18 cellular contexts compared by ENCODE assay signal in genomic region chr4:185352741-185353140, GRCh38. TPM values are rescaled to one million over a fixed set of nuclear protein-coding genes. Genes with fewer than 3 reads are reported as not detected.
DNase-seq lines count a peak whose midpoint lies in the region; ATAC-seq and TF ChIP-seq lines count a peak whose summit lies in the region.
"Had no signal": no experiment of that assay in that cellular context is flagged by ENCODE, and none has a peak within 500 bp of the region (broad histone marks: within the 10 kb centered on the region; RNA-seq: fewer than 3 reads in every experiment).

No MANE protein-coding gene starts in this region.

- WGBS in right cardiac atrium = 99% methylated on average over 2 of the region's 2 CpGs

- no peak overlapping the region for H3K4me3 ChIP-seq in OCI-LY7 (ENCODE audit: low read depth, low read length, poor library complexity, severe bottlenecking)
- H3K4me3 ChIP-seq in left lung = no peak overlapping the region
- H3K4me3 ChIP-seq in upper lobe of right lung = no peak overlapping the region
- no peak overlapping the region for H3K4me3 ChIP-seq in right cardiac atrium (ENCODE audit: low read length)
- H3K4me3 ChIP-seq: BLaER1, GM23248, SJSA1 had no signal

- no peaks in the 10 kb centered on the region for H3K27me3 ChIP-seq in left lung
- H3K27me3 ChIP-seq in upper lobe of right lung = no peaks in the 10 kb centered on the region
- no peaks in the 10 kb centered on the region for H3K27me3 ChIP-seq in right cardiac atrium (ENCODE audit: control insufficient read depth, insufficient read depth)
- H3K27me3 ChIP-seq: BLaER1, SJSA1 had no signal

- DNase-seq in NCI-H526 (lab: John Stamatoyannopoulos, UW) (peak; percentile 14 to 44), NCI-H526 treated with DMSO at 0.1 percent for 48 hours (lab: John Stamatoyannopoulos, UW) (no peak), OCI-LY7 (ENCODE audit: low spot score) (peak; percentile 8), left lung (no peak), upper lobe of right lung (no peak), globus pallidus (ENCODE audit: low spot score) (no peak), right cardiac atrium (no peak)
- DNase-seq: DMS 273 treated with DMSO at 0.1 percent for 48 hours, GM23248, Karpas-422, NCI-H1930, NCI-H2171, NCI-H446 treated with DMSO at 0.1 percent for 48 hours had no signal

- H4K20me1 ChIP-seq in OCI-LY7 (ENCODE audit: insufficient read depth, low read length) = no peaks in the 10 kb centered on the region
- H4K20me1 ChIP-seq: BLaER1 had no signal

- H3K4me1 ChIP-seq in OCI-LY7 (ENCODE audit: insufficient read depth, low read length, poor library complexity, severe bottlenecking) (peaks cover 6% of the 10 kb centered on the region), left lung (no peaks in the 10 kb centered on the region), upper lobe of right lung (no peaks in the 10 kb centered on the region), right cardiac atrium (ENCODE audit: control insufficient read depth, insufficient read depth, low read length) (no peaks in the 10 kb centered on the region)
- H3K4me1 ChIP-seq: BLaER1 had no signal

- H3K36me3 ChIP-seq in OCI-LY7 (ENCODE audit: insufficient read depth, low read length) (peaks cover 69% of the 10 kb centered on the region), left lung (peaks cover 0 to 61% of the 10 kb centered on the region in 2 donors), upper lobe of right lung (peaks cover 61% of the 10 kb centered on the region)

- CTCF ChIA-PET in OCI-LY7 (lab: Charles Lee; ENCODE audit: unreplicated experiment) = no interaction called here

- H3K4me2 ChIP-seq in OCI-LY7 (ENCODE audit: low read length) = no peak overlapping the region
- H3K4me2 ChIP-seq: BLaER1 had no signal

- no TSS peak for BruUV-seq in OCI-LY7 (replicated peaks; lab: Mats Ljungman, UMichigan)

- intact Hi-C loops in OCI-LY7 (cut with micrococcal nuclease; ENCODE audit: unreplicated experiment) = no loop called here
- intact Hi-C loops in left lung (cut with DNase I) = no loop called here
- intact Hi-C loops in upper lobe of right lung (cut with DNase I) = no loop called here
- intact Hi-C loops in right cardiac atrium (cut with DNase I) = no loop called here

- H3K9me3 ChIP-seq in OCI-LY7 (ENCODE audit: low read length) = no peaks in the 10 kb centered on the region
- no peaks in the 10 kb centered on the region for H3K9me3 ChIP-seq in left lung
- H3K9me3 ChIP-seq in upper lobe of right lung = no peaks in the 10 kb centered on the region
- no peaks in the 10 kb centered on the region for H3K9me3 ChIP-seq in right cardiac atrium (ENCODE audit: control insufficient read depth, low read length)
- H3K9me3 ChIP-seq: BLaER1, SJSA1 had no signal

- H3K9me2 ChIP-seq in OCI-LY7 (ENCODE audit: insufficient read depth, low read length) = no peaks in the 10 kb centered on the region

- no peak overlapping the region for H3K27ac ChIP-seq in OCI-LY7 (ENCODE audit: low read depth, low read length, poor library complexity, severe bottlenecking)
- H3K27ac ChIP-seq in left lung = no peak overlapping the region
- H3K27ac ChIP-seq in upper lobe of right lung = no peak overlapping the region
- H3K27ac ChIP-seq in right cardiac atrium (ENCODE audit: low read length) = no peak overlapping the region
- H3K27ac ChIP-seq: 22Rv1, BLaER1, GM23248, RWPE1, SJSA1 had no signal

- TF ChIP-seq CTCF in OCI-LY7 (conservative IDR thresholded peaks at IDR 0.05; ENCODE audit: low read length) = no peak
- no peak for TF ChIP-seq CTCF in left lung (IDR thresholded peaks at IDR 0.05)
- no peak for TF ChIP-seq CTCF in upper lobe of right lung (IDR thresholded peaks at IDR 0.05)

- H2AFZ ChIP-seq in OCI-LY7 (ENCODE audit: low read length) = no peak overlapping the region
- H2AFZ ChIP-seq: GM23248 had no signal

- ATAC-seq in left lung = peak; percentile 8
- peak; percentile 7 for ATAC-seq in upper lobe of right lung
- ATAC-seq in GM19351 (IDR thresholded peaks at IDR 0.05; ENCODE audit: unreplicated experiment) = no peak
- no peak for ATAC-seq in right cardiac atrium

- POLR2A ChIA-PET in OCI-LY7 (lab: Charles Lee) = interaction anchor here (0.6 to 0.7 kb wide), 5 partner anchors 14 to 1401 kb away, joined by 3 to 7 read pairs (median 5); partner anchors contain the start of gene CFAP97

- H3K79me2 ChIP-seq in OCI-LY7 (ENCODE audit: insufficient read depth, low read depth, low read length) = no peaks in the 10 kb centered on the region

RNA-seq across cellular contexts. Expression of gene LRP2BP, which starts 43.0 kb away (rescaled TPM):
- total RNA-seq in OCI-LY7 (2014; rRNA removed; shearing (Covaris generic)) = 0.60 and 1.1 TPM in 2 replicates
- 1.0 and 1.4 TPM in 2 replicates for total RNA-seq in OCI-LY7 (2022)
- total RNA-seq in left lung = under 1 TPM; 0.47 to 0.79 TPM
- total RNA-seq in upper lobe of right lung = 0.72 TPM
- 1 to 10 TPM; 1.6 to 2.9 (median 2.2) TPM for total RNA-seq in right cardiac atrium
- polyA plus RNA-seq in right cardiac atrium = 1.3 TPM
- total RNA-seq: GM23248 had no signal

RNA-seq across cellular contexts. Expression of gene ANKRD37, which starts 43.9 kb away (rescaled TPM):
- total RNA-seq in OCI-LY7 (2014; rRNA removed; shearing (Covaris generic)) = 3.8 and 6.3 TPM in 2 replicates
- total RNA-seq in OCI-LY7 (2022) = 6.4 and 14.1 TPM in 2 replicates
- 1 to 10 TPM; 5.2 to 8.2 TPM for total RNA-seq in left lung
- 7.7 TPM for total RNA-seq in upper lobe of right lung
- total RNA-seq in right cardiac atrium = 10 to 100 TPM; 11.6 to 14.4 (median 12.4) TPM
- 24.8 TPM for polyA plus RNA-seq in right cardiac atrium

Comparison
In these comparisons a context has a peak if more than half of its experiments do, and no peak if none do; other contexts are left out.
1. DNase-seq: peak in NCI-H526 (2 of 2) and OCI-LY7 (single experiment); none in NCI-H526 treated with DMSO at 0.1 percent for 48 hours (single experiment), left lung (0 of 2), upper lobe of right lung (single experiment), globus pallidus (single experiment) and right cardiac atrium (0 of 3).
2. ATAC-seq: peak in left lung (single experiment) and upper lobe of right lung (single experiment); none in GM19351 (single experiment) and right cardiac atrium (0 of 2).